8 cellular contexts compared by ENCODE assay signal in genomic region chr17:19867094-19867653, GRCh38. TPM values are rescaled to one million over a fixed set of nuclear protein-coding genes. Genes with fewer than 3 reads are reported as not detected.
A peak's percentile ranks its signal among the peaks of the same experiment; 100 is the strongest.
DNase-seq lines count a peak whose midpoint lies in the region; ATAC-seq and TF ChIP-seq lines count a peak whose summit lies in the region.

No MANE protein-coding gene starts in this region.

- peaks cover 51% of the 10 kb centered on the region for H3K4me1 Mint-ChIP-seq in CD4-positive, alpha-beta T cell (ENCODE audit: low read depth)

- H3K27ac Mint-ChIP-seq in CD4-positive, alpha-beta T cell, result peak overlapping the region; percentile 82

- peak overlapping the region; percentile 41 for H3K27ac ChIP-seq in CD4-positive, alpha-beta T cell (ENCODE audit: low read depth, low read length)

- H3K9me3 ChIP-seq in CD4-positive, alpha-beta T cell (ENCODE audit: control insufficient read depth, low read length), result no peaks in the 10 kb centered on the region

- H3K27me3 Mint-ChIP-seq in CD4-positive, alpha-beta T cell, result no peaks in the 10 kb centered on the region

- CTCF ChIA-PET in CD4-positive, alpha-beta T cell (lab: Charles Lee), result interaction anchor here (1.0 kb wide), 1 partner anchor 10 kb away, joined by 3 read pairs; no protein-coding TSS in a partner anchor

- H3K27me3 ChIP-seq in CD4-positive, alpha-beta T cell (ENCODE audit: control insufficient read depth, insufficient read depth, low read length), result no peaks in the 10 kb centered on the region

- intact Hi-C loops in CD4-positive, alpha-beta T cell (cut with DNase I, micrococcal nuclease), result loop anchor here (5.0 to 10.0 kb wide), 4 partner anchors 35 to 110 kb away; partner anchors contain the start of gene AKAP10 (in 1 of the 2)

- POLR2A ChIA-PET in CD4-positive, alpha-beta T cell (lab: Charles Lee), result interaction anchor here (0.8 to 2.4 kb wide), 9 partner anchors 8 to 110 kb away, joined by 3 to 33 read pairs (median 4); partner anchors contain the start of gene AKAP10

- peaks cover 13% of the 10 kb centered on the region for H3K36me3 Mint-ChIP-seq in CD4-positive, alpha-beta T cell (ENCODE audit: low read depth)

- no peak for TF ChIP-seq CTCF in CD4-positive, alpha-beta T cell (IDR thresholded peaks at IDR 0.05)

- ATAC-seq in CD4-positive, alpha-beta T cell (ENCODE audit: poor library complexity), result peak; percentile 63
- ATAC-seq in GM21723 (IDR thresholded peaks at IDR 0.05; ENCODE audit: unreplicated experiment), result peak; percentile 67
- no peak for ATAC-seq in GM19023 (IDR thresholded peaks at IDR 0.05; ENCODE audit: unreplicated experiment)

- no peaks in the 10 kb centered on the region for H3K9me3 Mint-ChIP-seq in CD4-positive, alpha-beta T cell

- peak; percentile 23 to 56 (median 40) for DNase-seq in CD4-positive, alpha-beta T cell
- DNase-seq in NCI-H1694 (lab: John Stamatoyannopoulos, UW) (peak; percentile 37), cortex of kidney (lab: John Stamatoyannopoulos, UW) (peak; percentile 13), kidney tubule cell (ENCODE audit: low spot score) (peak; percentile 64)
- peak; percentile 23 for DNase-seq in activated CD4-positive, alpha-beta T cell treated with anti-CD3 and anti-CD28 coated beads for 1 hour
- DNase-seq in stimulated activated CD4-positive, alpha-beta T cell treated with anti-CD3 and anti-CD28 coated beads, Interleukin-12 subunit alpha, Interleukin-12 subunit beta, amount 100 ng/mL, for 4 hours, result peak; percentile 48

- H3K4me3 Mint-ChIP-seq in CD4-positive, alpha-beta T cell, result peak overlapping the region; percentile 89

RNA-seq across cellular contexts. Expression of gene ULK2, which starts 0.6 kb away (rescaled TPM):
- 10 to 100 TPM; 17.1 to 18.3 TPM for total RNA-seq in CD4-positive, alpha-beta T cell

Comparison
In these comparisons a context has a peak if more than half of its experiments do, and no peak if none do; other contexts are left out.
1. DNase-seq: peak in every context shown above with its lines; median percentile 64 in kidney tubule cell; 48 in stimulated activated CD4-positive, alpha-beta T cell treated with anti-CD3 and anti-CD28 coated beads, Interleukin-12 subunit alpha, Interleukin-12 subunit beta, amount 100 ng/mL, for 4 hours; 40 in CD4-positive, alpha-beta T cell; 37 in NCI-H1694; 23 in activated CD4-positive, alpha-beta T cell treated with anti-CD3 and anti-CD28 coated beads for 1 hour; 13 in cortex of kidney.